ENCODE assay signal across 1 cellular context in genomic region chr6:79377830-79378460, GRCh38.
TF ChIP-seq lines count a peak whose summit lies in the region.

No MANE protein-coding gene starts in this region.

TF ChIP-seq in GM23338, 12 proteins besides CTCF, POLR2A, EP300 and RAD21 (continued from another document):
- no peak for TF ChIP-seq ZNF462 (CRISPR knock-in tag; IDR thresholded peaks at IDR 0.05)
- TF ChIP-seq CREB1 (CRISPR knock-in tag; IDR thresholded peaks at IDR 0.05; ENCODE audit: low read depth) = no peak
- TF ChIP-seq EZH2phosphoT487 (IDR thresholded peaks at IDR 0.05; ENCODE audit: unreplicated experiment) = no peak
- no peak for TF ChIP-seq JUNB (IDR thresholded peaks at IDR 0.05; ENCODE audit: unreplicated experiment)
- no peak for TF ChIP-seq ZNF331 (CRISPR knock-in tag; IDR thresholded peaks at IDR 0.05; ENCODE audit: low read depth)
- no peak for TF ChIP-seq REST (IDR thresholded peaks at IDR 0.05; ENCODE audit: unreplicated experiment)
